Comparison of ENCODE assay signal across 29 cellular contexts in genomic region chr4:88390128-88390527, GRCh38.
"Had no signal": no experiment of that assay in that cellular context is flagged by ENCODE, and none has a peak within 500 bp of the region (broad histone marks: within the 10 kb centered on the region; RNA-seq: fewer than 3 reads in every experiment).

No MANE protein-coding gene starts in this region.

- ATAC-seq: stimulated activated effector memory CD8-positive, alpha-beta T cell treated with anti-CD3 and anti-CD28 coated beads, Interleukin-12 subunit alpha, Interleukin-12 subunit beta, amount 100 ng/mL, for 72 hours; stimulated activated memory B cell treated with anti-CD40 and anti-IgM and Interleukin-4, amounts not matched to agents 10 μg/mL and 1 μg/mL and 100 μg/mL, for 72 hours; stimulated activated naive B cell treated with anti-CD40 and anti-IgM and Interleukin-4, amounts not matched to agents 10 μg/mL and 1 μg/mL and 100 μg/mL, for 72 hours; stimulated activated naive CD8-positive, alpha-beta T cell treated with anti-CD3 and anti-CD28 coated beads, Interleukin-15, amount 100 ng/mL, for 72 hours; stimulated activated naive CD8-positive, alpha-beta T cell treated with anti-CD3 and anti-CD28 coated beads, Interleukin-15, Interleukin-2, amounts not matched to agents 100 U/mL and 50 U/mL, for 24 hours; upper lobe of right lung had no signal

- H3K9me3 ChIP-seq: stomach, suprapubic skin, testis, thoracic aorta, thyroid gland, tibial artery, tibial nerve, transverse colon, upper lobe of left lung, upper lobe of right lung, uterus, vagina had no signal

- FAIRE-seq: urothelium cell line had no signal

- H3K27me3 Mint-ChIP-seq: stimulated activated memory B cell treated with anti-CD40 and anti-IgM and Interleukin-4, amounts not matched to agents 10 μg/mL and 1 μg/mL and 100 μg/mL, for 72 hours; stimulated activated naive B cell treated with anti-CD40 and anti-IgM and Interleukin-4, amounts not matched to agents 10 μg/mL and 1 μg/mL and 100 μg/mL, for 72 hours; stimulated activated naive CD8-positive, alpha-beta T cell treated with anti-CD3 and anti-CD28 coated beads, Interleukin-15, amount 100 ng/mL, for 72 hours; stimulated activated naive CD8-positive, alpha-beta T cell treated with anti-CD3 and anti-CD28 coated beads, Interleukin-15, Interleukin-2, amounts not matched to agents 100 ng/mL and 50 ng/mL, for 24 hours; type B pancreatic cell had no signal

- H3K36me3 ChIP-seq: thyroid gland, uterus had no signal

- H3K27ac ChIP-seq: stomach, suprapubic skin, testis, thoracic aorta, thyroid gland, tibial artery, tibial nerve, transverse colon, upper lobe of left lung, upper lobe of right lung, uterus, vagina had no signal

- H3K27me3 ChIP-seq: stomach, suprapubic skin, testis, thyroid gland, tibial artery, tibial nerve, transverse colon, upper lobe of left lung, upper lobe of right lung, uterus, vagina had no signal

- DNase-seq: stimulated activated CD4-positive, alpha-beta T cell treated with anti-CD3 and anti-CD28 coated beads, Interleukin-2, amount 100 ng/mL, for 48 hours; stimulated activated CD4-positive, alpha-beta T cell treated with anti-CD3 and anti-CD28 coated beads, Interleukin-4, amount 100 ng/mL, for 1 hour; stimulated activated CD4-positive, alpha-beta T cell treated with anti-CD3 and anti-CD28 coated beads, Interleukin-4, amount 100 ng/mL, for 24 hours; stimulated activated CD4-positive, alpha-beta T cell treated with anti-CD3 and anti-CD28 coated beads, Interleukin-4, amount 100 ng/mL, for 4 hours; stimulated activated CD8-positive, alpha-beta memory T cell treated with anti-CD3 and anti-CD28 coated beads, Interleukin-4, amount 100 ng/mL, for 48 hours; stimulated activated naive B cell treated with anti-CD40 and anti-IgM and Interleukin-4, amounts not matched to agents 10 μg/mL and 1 μg/mL and 100 μg/mL, for 72 hours; stimulated activated naive CD4-positive, alpha-beta T cell; stimulated activated naive CD4-positive, alpha-beta T cell treated with Interleukin-2 at 50 U/mL for 16 hours; stimulated activated naive CD8-positive, alpha-beta T cell treated with anti-CD3 and anti-CD28 coated beads, Interleukin-15, amount 100 ng/mL, for 72 hours; stimulated activated naive CD8-positive, alpha-beta T cell treated with anti-CD3 and anti-CD28 coated beads, Interleukin-15, Interleukin-2, amounts not matched to agents 100 U/mL and 50 U/mL, for 24 hours; stomach; substantia nigra; testis; thyroid gland; tibial artery; transverse colon; trophoblast cell; upper lobe of right lung; uterus had no signal

- H3K4me1 Mint-ChIP-seq: stimulated activated memory B cell treated with anti-CD40 and anti-IgM and Interleukin-4, amounts not matched to agents 10 μg/mL and 1 μg/mL and 100 μg/mL, for 72 hours; stimulated activated naive B cell treated with anti-CD40 and anti-IgM and Interleukin-4, amounts not matched to agents 10 μg/mL and 1 μg/mL and 100 μg/mL, for 72 hours; stimulated activated naive CD8-positive, alpha-beta T cell treated with anti-CD3 and anti-CD28 coated beads, Interleukin-15, amount 100 ng/mL, for 72 hours had no signal

- H3K4me1 ChIP-seq: stomach, suprapubic skin, testis, thyroid gland, tibial artery, tibial nerve, transverse colon, upper lobe of left lung, upper lobe of right lung, uterus, vagina had no signal

- H3K27ac Mint-ChIP-seq: stimulated activated effector memory CD8-positive, alpha-beta T cell treated with anti-CD3 and anti-CD28 coated beads, Interleukin-12 subunit alpha, Interleukin-12 subunit beta, amount 100 ng/mL, for 72 hours; stimulated activated memory B cell treated with anti-CD40 and anti-IgM and Interleukin-4, amounts not matched to agents 10 μg/mL and 1 μg/mL and 100 μg/mL, for 72 hours; stimulated activated naive B cell treated with anti-CD40 and anti-IgM and Interleukin-4, amounts not matched to agents 10 μg/mL and 1 μg/mL and 100 μg/mL, for 72 hours; stimulated activated naive CD8-positive, alpha-beta T cell treated with anti-CD3 and anti-CD28 coated beads, Interleukin-15, amount 100 ng/mL, for 72 hours; stimulated activated naive CD8-positive, alpha-beta T cell treated with anti-CD3 and anti-CD28 coated beads, Interleukin-15, Interleukin-2, amounts not matched to agents 100 ng/mL and 50 ng/mL, for 24 hours; type B pancreatic cell had no signal

- H3K4me3 ChIP-seq: stomach, suprapubic skin, testis, thoracic aorta, thyroid gland, tibial artery, tibial nerve, transverse colon, upper lobe of left lung, upper lobe of right lung, uterus, vagina had no signal

- H3K4me3 Mint-ChIP-seq: stimulated activated effector memory CD8-positive, alpha-beta T cell treated with anti-CD3 and anti-CD28 coated beads, Interleukin-12 subunit alpha, Interleukin-12 subunit beta, amount 100 ng/mL, for 72 hours; stimulated activated memory B cell treated with anti-CD40 and anti-IgM and Interleukin-4, amounts not matched to agents 10 μg/mL and 1 μg/mL and 100 μg/mL, for 72 hours; stimulated activated naive B cell treated with anti-CD40 and anti-IgM and Interleukin-4, amounts not matched to agents 10 μg/mL and 1 μg/mL and 100 μg/mL, for 72 hours; stimulated activated naive CD8-positive, alpha-beta T cell treated with anti-CD3 and anti-CD28 coated beads, Interleukin-15, amount 100 ng/mL, for 72 hours; stimulated activated naive CD8-positive, alpha-beta T cell treated with anti-CD3 and anti-CD28 coated beads, Interleukin-15, Interleukin-2, amounts not matched to agents 100 ng/mL and 50 ng/mL, for 24 hours; type B pancreatic cell had no signal

- H3K9me3 Mint-ChIP-seq: stimulated activated effector memory CD8-positive, alpha-beta T cell treated with anti-CD3 and anti-CD28 coated beads, Interleukin-12 subunit alpha, Interleukin-12 subunit beta, amount 100 ng/mL, for 72 hours; stimulated activated memory B cell treated with anti-CD40 and anti-IgM and Interleukin-4, amounts not matched to agents 10 μg/mL and 1 μg/mL and 100 μg/mL, for 72 hours; stimulated activated naive B cell treated with anti-CD40 and anti-IgM and Interleukin-4, amounts not matched to agents 10 μg/mL and 1 μg/mL and 100 μg/mL, for 72 hours; stimulated activated naive CD8-positive, alpha-beta T cell treated with anti-CD3 and anti-CD28 coated beads, Interleukin-15, amount 100 ng/mL, for 72 hours; stimulated activated naive CD8-positive, alpha-beta T cell treated with anti-CD3 and anti-CD28 coated beads, Interleukin-15, Interleukin-2, amounts not matched to agents 100 ng/mL and 50 ng/mL, for 24 hours; type B pancreatic cell had no signal
